21 cellular contexts compared by ENCODE assay signal in genomic region chrX:11628399-11628798, GRCh38. TPM values are rescaled to one million over a fixed set of nuclear protein-coding genes. Genes with fewer than 3 reads are reported as not detected.
"Had no signal": no experiment of that assay in that cellular context is flagged by ENCODE, and none has a peak within 500 bp of the region (broad histone marks: within the 10 kb centered on the region; RNA-seq: fewer than 3 reads in every experiment).

No MANE protein-coding gene starts in this region.

- H3K4me1 Mint-ChIP-seq: activated CD8-positive, alpha-beta memory T cell treated with anti-CD3 and anti-CD28 coated beads, Interleukin-2, amount 10 ng/mL, durations not matched to agents 7 days and 5 days had no signal

- H3K9me3 ChIP-seq: SJSA1 had no signal

- ATAC-seq: activated CD4-positive, CD25-positive, alpha-beta regulatory T cell treated with anti-CD3 and anti-CD28 coated beads, Interleukin-2, amount 50 U/mL, for 24 hours; activated CD8-positive, alpha-beta memory T cell treated with anti-CD3 and anti-CD28 coated beads, Interleukin-2, amount 10 ng/mL, durations not matched to agents 7 days and 5 days; PC-3; SK-N-SH treated with all-trans-retinoic acid at 6 μM for 48 hours had no signal

- FAIRE-seq: RCC 7860 had no signal

- H3K4me3 Mint-ChIP-seq: activated CD8-positive, alpha-beta memory T cell treated with anti-CD3 and anti-CD28 coated beads, Interleukin-2, amount 10 ng/mL, durations not matched to agents 7 days and 5 days; activated naive CD8-positive, alpha-beta T cell; activated T-cell treated with anti-CD3 and anti-CD28 coated beads, Interleukin-2, amount 50 U/mL, for 24 hours; T-helper 1 cell treated with Interleukin-12 subunit alpha and Interleukin-12 subunit beta and Interleukin-4 antibody, amounts not matched to agents 30 μg/mL and 1 μg/mL, for 36 hours had no signal

- H3K36me3 ChIP-seq: SJSA1 had no signal

- H3K27ac Mint-ChIP-seq: activated CD8-positive, alpha-beta memory T cell treated with anti-CD3 and anti-CD28 coated beads, Interleukin-2, amount 10 ng/mL, durations not matched to agents 7 days and 5 days; activated naive CD8-positive, alpha-beta T cell; activated T-cell treated with anti-CD3 and anti-CD28 coated beads, Interleukin-2, amount 50 U/mL, for 24 hours; T-helper 1 cell treated with Interleukin-12 subunit alpha and Interleukin-12 subunit beta and Interleukin-4 antibody, amounts not matched to agents 30 μg/mL and 1 μg/mL, for 36 hours had no signal

- H3K4me1 ChIP-seq: SJSA1 had no signal

- H3K9me3 Mint-ChIP-seq: T-helper 1 cell treated with Interleukin-12 subunit alpha and Interleukin-12 subunit beta and Interleukin-4 antibody, amounts not matched to agents 30 μg/mL and 1 μg/mL, for 36 hours had no signal

- H3K27me3 ChIP-seq: SJSA1 had no signal

- DNase-seq: activated CD4-positive, alpha-beta T cell treated with anti-CD3 and anti-CD28 coated beads for 4 hours; activated CD4-positive, alpha-beta T cell treated with anti-CD3 and anti-CD28 coated beads, Interleukin-2, amount 50 U/mL, for 4 hours; activated CD8-positive, alpha-beta memory T cell treated with anti-CD3 and anti-CD28 coated beads, Interleukin-2, amount 10 ng/mL, durations not matched to agents 7 days and 5 days; activated effector memory CD4-positive, alpha-beta T cell treated with anti-CD3 and anti-CD28 coated beads, Interleukin-2, amount 50 U/mL, for 16 hours; activated naive CD4-positive, alpha-beta T cell treated with Interleukin-2 at 50 U/mL for 16 hours; activated T-cell treated with anti-CD3 and anti-CD28 coated beads, Interleukin-2, amount 50 U/mL, for 24 hours; cerebellar nuclear complex; NCI-H1105 treated with DMSO at 0.1 percent for 48 hours; NCI-H1436 treated with DMSO at 0.1 percent for 48 hours; NCI-H187 treated with DMSO at 0.1 percent for 48 hours; NCI-H2081 treated with DMSO at 0.1 percent for 48 hours; NCI-H446; NCI-H524; PC-3; SHP77 had no signal

- H3K27ac ChIP-seq: SJSA1 had no signal

- H3K36me3 Mint-ChIP-seq: activated CD8-positive, alpha-beta memory T cell treated with anti-CD3 and anti-CD28 coated beads, Interleukin-2, amount 10 ng/mL, durations not matched to agents 7 days and 5 days; activated naive CD8-positive, alpha-beta T cell had no signal

- H3K4me3 ChIP-seq: SJSA1 had no signal

RNA-seq across cellular contexts. Expression of gene ARHGAP6, which starts 37.3 kb away (rescaled TPM):
- total RNA-seq: activated CD8-positive, alpha-beta memory T cell treated with anti-CD3 and anti-CD28 coated beads, Interleukin-2, amount 10 ng/mL, durations not matched to agents 7 days and 5 days had no signal
